ENCODE assay signal across 8 cellular contexts in the genomic region with DNA sequence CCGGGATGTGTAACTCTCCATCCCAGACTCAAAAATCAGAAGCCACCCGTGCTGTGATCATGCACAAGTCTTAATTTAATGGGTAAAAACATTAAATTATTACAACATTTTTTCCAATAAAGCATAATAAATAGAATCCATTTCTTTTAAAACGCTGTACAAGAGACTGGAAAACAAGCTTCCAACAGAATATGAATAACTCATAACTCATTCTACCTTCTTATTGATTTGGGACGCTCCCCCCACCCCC. TPM values are rescaled to one million over a fixed set of nuclear protein-coding genes. Genes with fewer than 3 reads are reported as not detected.
DNase-seq lines count a peak whose midpoint lies in the region; ATAC-seq and TF ChIP-seq lines count a peak whose summit lies in the region.

No MANE protein-coding gene starts in this region.

- peaks cover 1% of the 10 kb centered on the region for H3K36me3 Mint-ChIP-seq in CD4-positive, CD25-positive, alpha-beta regulatory T cell
- H3K36me3 Mint-ChIP-seq in endothelial cell (ENCODE audit: low read depth, unreplicated experiment) (peaks cover 20% of the 10 kb centered on the region), osteocyte (ENCODE audit: unreplicated experiment) (peaks cover 2% of the 10 kb centered on the region)

- CTCF ChIA-PET in PC-3 (lab: Charles Lee): interaction anchor here (0.6 kb wide), 1 partner anchor 60 kb away, joined by 4 read pairs; no protein-coding TSS in a partner anchor

- H3K36me3 ChIP-seq in CD4-positive, CD25-positive, alpha-beta regulatory T cell (ENCODE audit: control insufficient read depth, insufficient read depth, low read length): peaks cover 5% of the 10 kb centered on the region
- 0 out of 2 replicates have a peak, but pooled peaks cover 3% of the 10 kb centered on the region for H3K36me3 ChIP-seq in PC-3 (ENCODE audit: low read depth, low read length)

- H3K9ac ChIP-seq in PC-3 (ENCODE audit: low read length): peak overlapping the region; percentile 44; the same call in 1 of the 2 replicates

- H2AFZ ChIP-seq in PC-3 (ENCODE audit: low read length): peak overlapping the region; percentile 70

- peak overlapping the region; percentile 91 for H3K27ac ChIP-seq in CD4-positive, CD25-positive, alpha-beta regulatory T cell (ENCODE audit: insufficient read depth, low read length, poor library complexity, severe bottlenecking)
- H3K27ac ChIP-seq in PC-3 (ENCODE audit: low read length): 0 out of 2 replicates have a peak overlapping the region, but pooled peaks have one; percentile 24

- no peak for ATAC-seq in CD4-positive, CD25-positive, alpha-beta regulatory T cell (ENCODE audit: low read depth in 2 of 2)
- ATAC-seq in PC-3 (no peak), HG02678 (IDR thresholded peaks at IDR 0.05; ENCODE audit: unreplicated experiment) (no peak)

- no TSS peak for BruUV-seq in PC-3 (replicated peaks; lab: Mats Ljungman, UMichigan)

- TF ChIP-seq CTCF in PC-3 (conservative IDR thresholded peaks at IDR 0.05; ENCODE audit: low read depth, low read length): no peak
- TF ChIP-seq CTCF in endothelial cell (IDR thresholded peaks at IDR 0.05; ENCODE audit: unreplicated experiment): no peak
- TF ChIP-seq CTCF in osteocyte (IDR thresholded peaks at IDR 0.05): no peak

- POLR2A ChIA-PET in PC-3 (lab: Charles Lee; ENCODE audit: unreplicated experiment): interaction anchor here (0.6 kb wide), 1 partner anchor 284 kb away, joined by 3 read pairs; no protein-coding TSS in a partner anchor

- intact Hi-C loops in PC-3 (cut with micrococcal nuclease): no loop called here

- H3K79me2 ChIP-seq in PC-3 (ENCODE audit: low read length): peaks cover 29% of the 10 kb centered on the region

- H3K27ac Mint-ChIP-seq in CD4-positive, CD25-positive, alpha-beta regulatory T cell: peak overlapping the region; percentile 96 to 99 (median 99)
- H3K27ac Mint-ChIP-seq in endothelial cell (ENCODE audit: unreplicated experiment): peak overlapping the region; percentile 79
- peak overlapping the region; percentile 88 for H3K27ac Mint-ChIP-seq in osteocyte (ENCODE audit: unreplicated experiment)

- H3K4me1 Mint-ChIP-seq in CD4-positive, CD25-positive, alpha-beta regulatory T cell: peaks cover 8 to 56% (median 30%) of the 10 kb centered on the region in 4 donors
- peaks cover 34% of the 10 kb centered on the region for H3K4me1 Mint-ChIP-seq in endothelial cell (ENCODE audit: unreplicated experiment)
- peaks cover 38% of the 10 kb centered on the region for H3K4me1 Mint-ChIP-seq in osteocyte (ENCODE audit: unreplicated experiment)

- peaks cover 13% of the 10 kb centered on the region for H3K27me3 Mint-ChIP-seq in CD4-positive, CD25-positive, alpha-beta regulatory T cell
- H3K27me3 Mint-ChIP-seq in endothelial cell (ENCODE audit: unreplicated experiment) (peaks cover 11% of the 10 kb centered on the region), osteocyte (ENCODE audit: unreplicated experiment) (no peaks in the 10 kb centered on the region)

- H3K4me2 ChIP-seq in PC-3 (ENCODE audit: low read length): peak overlapping the region; percentile 96

- no peaks in the 10 kb centered on the region for H3K27me3 ChIP-seq in CD4-positive, CD25-positive, alpha-beta regulatory T cell (ENCODE audit: control insufficient read depth, insufficient read depth, low read length)
- no peaks in the 10 kb centered on the region for H3K27me3 ChIP-seq in PC-3 (ENCODE audit: low read length)

- H3K4me1 ChIP-seq in CD4-positive, CD25-positive, alpha-beta regulatory T cell (ENCODE audit: control insufficient read depth, insufficient read depth, low read length, poor library complexity, severe bottlenecking): peaks cover 44% of the 10 kb centered on the region
- H3K4me1 ChIP-seq in PC-3 (ENCODE audit: insufficient read depth, low read length): peaks cover 32% of the 10 kb centered on the region

- peaks cover 0 to 2% (median 0%) of the 10 kb centered on the region in 7 donors for H3K9me3 Mint-ChIP-seq in CD4-positive, CD25-positive, alpha-beta regulatory T cell
- H3K9me3 Mint-ChIP-seq in endothelial cell (ENCODE audit: unreplicated experiment) (no peaks in the 10 kb centered on the region), osteocyte (ENCODE audit: unreplicated experiment) (no peaks in the 10 kb centered on the region)

- no peak for DNase-seq in CD4-positive, CD25-positive, alpha-beta regulatory T cell
- DNase-seq in PC-3 (no peak), endothelial cell (ENCODE audit: low spot score) (no peak), osteocyte (ENCODE audit: extremely low spot score, unreplicated experiment) (no peak), C1 segment of cervical spinal cord (lab: John Stamatoyannopoulos, UW) (no peak), GM19240 (ENCODE audit: insufficient read length, low spot score) (no peak)
- no peak for DNase-seq in activated CD4-positive, alpha-beta T cell treated with anti-CD3 and anti-CD28 coated beads for 4 hours

- H3K4me3 ChIP-seq in CD4-positive, CD25-positive, alpha-beta regulatory T cell (ENCODE audit: low read depth, low read length): peak overlapping the region; percentile 88
- H3K4me3 ChIP-seq in PC-3 (ENCODE audit: low read length): peak overlapping the region; percentile 79

- H3F3A ChIP-seq in PC-3 (ENCODE audit: low read length, unreplicated experiment): no peaks in the 10 kb centered on the region

- H3K4me3 Mint-ChIP-seq in CD4-positive, CD25-positive, alpha-beta regulatory T cell: peak overlapping the region; percentile 94 to 97 (median 94)
- H3K4me3 Mint-ChIP-seq in endothelial cell (ENCODE audit: unreplicated experiment) (peak overlapping the region; percentile 93), osteocyte (ENCODE audit: unreplicated experiment) (peak overlapping the region; percentile 87)

- no peaks in the 10 kb centered on the region for H4K20me1 ChIP-seq in PC-3 (ENCODE audit: low read length)

- H3K9me2 ChIP-seq in PC-3 (replicated peaks; ENCODE audit: low read length): no peaks in the 10 kb centered on the region

- H3K9me3 ChIP-seq in CD4-positive, CD25-positive, alpha-beta regulatory T cell (ENCODE audit: control insufficient read depth in 2 of 2, low read length in 2 of 2): no peaks in the 10 kb centered on the region
- H3K9me3 ChIP-seq in PC-3 (ENCODE audit: low read length): no peaks in the 10 kb centered on the region

RNA-seq across cellular contexts. Expression of a gene that starts 0.5 kb away (rescaled TPM):
- total RNA-seq in CD4-positive, CD25-positive, alpha-beta regulatory T cell: 34.6 TPM
- polyA plus RNA-seq in CD4-positive, CD25-positive, alpha-beta regulatory T cell: 10 to 100 TPM in 3 of 4 donors, 1 to 10 TPM in 1; 8.6 to 13.8 (median 12.0) TPM
- total RNA-seq in PC-3 (2014; rRNA removed) (52.9 and 72.6 TPM in 2 replicates), endothelial cell (ENCODE audit: unreplicated experiment) (25.2 TPM), osteocyte (29.0 and 29.3 TPM in 2 replicates)

RNA-seq across cellular contexts. Expression of a gene that starts 2.4 kb away (rescaled TPM):
- 57.0 TPM for total RNA-seq in CD4-positive, CD25-positive, alpha-beta regulatory T cell
- polyA plus RNA-seq in CD4-positive, CD25-positive, alpha-beta regulatory T cell: 100 to 1,000 TPM in 3 of 4 donors, 10 to 100 TPM in 1; 92.6 to 125 (median 113) TPM
- total RNA-seq in PC-3 (2014; rRNA removed) (17.1 and 22.5 TPM in 2 replicates), endothelial cell (ENCODE audit: unreplicated experiment) (8.1 TPM), osteocyte (9.4 and 13.0 TPM in 2 replicates)

RNA-seq across cellular contexts. Expression of a gene that starts 20.8 kb away (rescaled TPM):
- not detected for total RNA-seq in CD4-positive, CD25-positive, alpha-beta regulatory T cell
- not detected for polyA plus RNA-seq in CD4-positive, CD25-positive, alpha-beta regulatory T cell
- total RNA-seq in PC-3 (2014; rRNA removed) (43.9 and 50.0 TPM in 2 replicates), endothelial cell (ENCODE audit: unreplicated experiment) (7.5 TPM), osteocyte (not detected in 2 replicates)

RNA-seq across cellular contexts. Expression of a gene that starts 22.6 kb away (rescaled TPM):
- total RNA-seq in CD4-positive, CD25-positive, alpha-beta regulatory T cell: 62.4 TPM
- polyA plus RNA-seq in CD4-positive, CD25-positive, alpha-beta regulatory T cell: 10 to 100 TPM; 14.0 to 17.0 (median 14.7) TPM
- total RNA-seq in PC-3 (2014; rRNA removed) (53.2 and 65.9 TPM in 2 replicates), endothelial cell (ENCODE audit: unreplicated experiment) (11.8 TPM), osteocyte (28.7 and 30.9 TPM in 2 replicates)

RNA-seq across cellular contexts. Expression of a gene that starts 49.1 kb away (rescaled TPM):
- not detected for total RNA-seq in CD4-positive, CD25-positive, alpha-beta regulatory T cell
- polyA plus RNA-seq in CD4-positive, CD25-positive, alpha-beta regulatory T cell: under 1 TPM in 3 of 4 donors, not detected in 1; 0.17 to 0.31 (median 0.30) TPM
- total RNA-seq in PC-3 (2014; rRNA removed): 2.4 and 4.1 TPM in 2 replicates
- not detected for total RNA-seq in endothelial cell (ENCODE audit: unreplicated experiment)
- total RNA-seq in osteocyte: 0.83 and 1.8 TPM in 2 replicates
